In genomic region chr4:139554726-139555072, GRCh38 we compare ENCODE assay signal across 8 cellular contexts. TPM values are rescaled to one million over a fixed set of nuclear protein-coding genes. Genes with fewer than 3 reads are reported as not detected.
DNase-seq lines count a peak whose midpoint lies in the region; ATAC-seq and TF ChIP-seq lines count a peak whose summit lies in the region.

No MANE protein-coding gene starts in this region.

- no peak for TF ChIP-seq POLR2A in Peyer's patch (IDR thresholded peaks at IDR 0.05)

- peak overlapping the region; percentile 75; the same call in 1 of the 2 replicates for H3K27ac ChIP-seq in DND-41 (ENCODE audit: low read length)
- peak overlapping the region in 3 of 4 donors; percentile 90 to 97 (median 96) for H3K27ac ChIP-seq in Peyer's patch
- peak overlapping the region; percentile 75 for H3K27ac ChIP-seq in epithelial cell of prostate

- no peaks in the 10 kb centered on the region; the same call in 1 of the 2 replicates for H3K36me3 ChIP-seq in DND-41 (ENCODE audit: insufficient read depth, low read length)
- no peaks in the 10 kb centered on the region for H3K36me3 ChIP-seq in Peyer's patch

- H3K27ac Mint-ChIP-seq in progenitor cell of endocrine pancreas = peak overlapping the region; percentile 97

- peaks cover 59% of the 10 kb centered on the region for H3K79me2 ChIP-seq in DND-41 (ENCODE audit: insufficient read depth, low read length)

- H3K4me1 Mint-ChIP-seq in progenitor cell of endocrine pancreas (ENCODE audit: low read depth) = peaks cover 55% of the 10 kb centered on the region

- no peak for TF ChIP-seq CTCF in DND-41 (IDR thresholded peaks at IDR 0.05; ENCODE audit: borderline replicate concordance, extremely low read depth, low read length, poor library complexity, severe bottlenecking)
- no peak for TF ChIP-seq CTCF in Peyer's patch (IDR thresholded peaks at IDR 0.05)
- TF ChIP-seq CTCF in progenitor cell of endocrine pancreas (IDR thresholded peaks at IDR 0.05; ENCODE audit: unreplicated experiment) = no peak

- H4K20me1 ChIP-seq in DND-41 (ENCODE audit: insufficient read depth, low read length) = peaks cover 29% of the 10 kb centered on the region; the same call in 1 of the 2 replicates

- DNase-seq in DND-41 (no peak), Peyer's patch (no peak), epithelial cell of prostate (ENCODE audit: low read depth, low spot score) (no peak), progenitor cell of endocrine pancreas (ENCODE audit: low spot score, unreplicated experiment) (no peak), SHP77 (lab: John Stamatoyannopoulos, UW) (no peak), NCI-H446 (lab: John Stamatoyannopoulos, UW) (no peak)
- no peak for DNase-seq in activated CD4-positive, CD25-positive, alpha-beta regulatory T cell (lab: John Stamatoyannopoulos, UW)

- H3K9me3 ChIP-seq in DND-41 (ENCODE audit: insufficient read depth, low read length, severe bottlenecking) (no peaks in the 10 kb centered on the region), Peyer's patch (no peaks in the 10 kb centered on the region)

- peaks cover 22% of the 10 kb centered on the region for H3K27me3 Mint-ChIP-seq in progenitor cell of endocrine pancreas

- ATAC-seq in DND-41 (ENCODE audit: insufficient read depth, low read depth) (no peak), HG03378 (IDR thresholded peaks at IDR 0.05; ENCODE audit: unreplicated experiment) (no peak)

- H3K4me3 ChIP-seq in DND-41 (ENCODE audit: low read depth in 1 of 2, low read length in 2 of 2) (peak overlapping the region; percentile 65 to 88; a peak in 3 of 4 replicates), Peyer's patch (peak overlapping the region; percentile 83 to 92 (median 85))

- no peaks in the 10 kb centered on the region for H3K36me3 Mint-ChIP-seq in progenitor cell of endocrine pancreas (ENCODE audit: insufficient read depth)

- H3K4me3 Mint-ChIP-seq in progenitor cell of endocrine pancreas (ENCODE audit: low read depth) = peak overlapping the region; percentile 86

- no peaks in the 10 kb centered on the region for H3K9me3 Mint-ChIP-seq in progenitor cell of endocrine pancreas (ENCODE audit: low read depth)

- peak overlapping the region; percentile 94 for H3K9ac ChIP-seq in DND-41 (ENCODE audit: low read depth, low read length)

- peaks cover 24% of the 10 kb centered on the region for H3K27me3 ChIP-seq in DND-41 (ENCODE audit: insufficient read depth, low read length, poor library complexity)
- no peaks in the 10 kb centered on the region for H3K27me3 ChIP-seq in Peyer's patch

- H2AFZ ChIP-seq in DND-41 (ENCODE audit: low read depth, low read length) = peak overlapping the region; percentile 95

- H3K4me2 ChIP-seq in DND-41 (ENCODE audit: insufficient read depth, low read length) = peak overlapping the region; percentile 97

- H3K4me1 ChIP-seq in DND-41 (ENCODE audit: insufficient read depth, low read length) = peaks cover 34% of the 10 kb centered on the region
- H3K4me1 ChIP-seq in Peyer's patch = peaks cover 0 to 29% (median 2%) of the 10 kb centered on the region in 4 donors

RNA-seq across cellular contexts. Expression of gene SETD7, which starts 1.3 kb away (rescaled TPM):
- total RNA-seq in Peyer's patch = 10 to 100 TPM in 3 of 4 donors, 1 to 10 TPM in 1; 9.3 to 37.1 (median 16.0) TPM
- total RNA-seq in progenitor cell of endocrine pancreas = 11.9 and 13.8 TPM in 2 replicates
